ENCODE assay signal across 14 cellular contexts in genomic region chr3:131714585-131715220, GRCh38.
DNase-seq lines count a peak whose midpoint lies in the region; ATAC-seq and TF ChIP-seq lines count a peak whose summit lies in the region.
"Had no signal": no experiment of that assay in that cellular context is flagged by ENCODE, and none has a peak within 500 bp of the region (broad histone marks: within the 10 kb centered on the region; RNA-seq: fewer than 3 reads in every experiment).

No MANE protein-coding gene starts in this region.

- H3K27me3 ChIP-seq in foreskin keratinocyte, result no peaks in the 10 kb centered on the region
- H3K27me3 ChIP-seq in esophagus muscularis mucosa, result no peaks in the 10 kb centered on the region

- no peaks in the 10 kb centered on the region for H3K36me3 Mint-ChIP-seq in activated naive CD8-positive, alpha-beta T cell treated with anti-CD3 and anti-CD28 coated beads, Interleukin-2, amount 50 U/mL, for 24 hours (ENCODE audit: low read depth)

- WGBS in esophagus muscularis mucosa, result 85% methylated on average over 1 of the region's 1 CpG

- H3K9me3 Mint-ChIP-seq in activated naive CD8-positive, alpha-beta T cell treated with anti-CD3 and anti-CD28 coated beads, Interleukin-2, amount 50 U/mL, for 24 hours, result no peaks in the 10 kb centered on the region

- H3K4me3 ChIP-seq in esophagus muscularis mucosa, result no peak overlapping the region
- H3K4me3 ChIP-seq: thoracic aorta had no signal

- TF ChIP-seq CTCF in foreskin keratinocyte (conservative IDR thresholded peaks at IDR 0.05), result no peak
- no peak for TF ChIP-seq CTCF in esophagus muscularis mucosa (IDR thresholded peaks at IDR 0.05)

- H3K4me1 Mint-ChIP-seq in activated naive CD8-positive, alpha-beta T cell treated with anti-CD3 and anti-CD28 coated beads, Interleukin-2, amount 50 U/mL, for 24 hours, result peaks cover 4% of the 10 kb centered on the region

- intact Hi-C loops in Right ventricle myocardium superior (cut with DNase I) (no loop called here), esophagus muscularis mucosa (cut with DNase I) (no loop called here)

- H3K9me3 ChIP-seq in esophagus muscularis mucosa, result no peaks in the 10 kb centered on the region
- H3K9me3 ChIP-seq: neutrophil, thoracic aorta had no signal

- H3K36me3 ChIP-seq in esophagus muscularis mucosa, result no peaks in the 10 kb centered on the region
- H3K36me3 ChIP-seq: neutrophil, thoracic aorta had no signal

- no peak overlapping the region for H3K4me3 Mint-ChIP-seq in activated naive CD8-positive, alpha-beta T cell treated with anti-CD3 and anti-CD28 coated beads, Interleukin-2, amount 50 U/mL, for 24 hours
- H3K4me3 Mint-ChIP-seq: T-helper 17 cell had no signal

- H3K4me1 ChIP-seq in foreskin keratinocyte (no peaks in the 10 kb centered on the region), esophagus muscularis mucosa (no peaks in the 10 kb centered on the region)

- TF ChIP-seq POLR2A in esophagus muscularis mucosa (IDR thresholded peaks at IDR 0.05; ENCODE audit: low read depth), result no peak

- TF ChIP-seq EP300 in esophagus muscularis mucosa (IDR thresholded peaks at IDR 0.05), result no peak

- no peak for DNase-seq in activated CD4-positive, CD25-positive, alpha-beta regulatory T cell treated with anti-CD3 and anti-CD28 coated beads, Interleukin-2, amount 50 U/mL, for 72 hours
- DNase-seq in activated naive CD8-positive, alpha-beta T cell treated with anti-CD3 and anti-CD28 coated beads, Interleukin-2, amount 50 U/mL, for 24 hours, result no peak
- DNase-seq in Right ventricle myocardium superior, result no peak
- DNase-seq in foreskin keratinocyte, result no peak
- DNase-seq in esophagus muscularis mucosa (ENCODE audit: extremely low spot score), result no peak
- DNase-seq: activated T-cell treated with anti-CD3 and anti-CD28 coated beads, Interleukin-2, amount 50 U/mL, for 48 hours; left colon; stimulated activated CD4-positive, alpha-beta T cell treated with anti-CD3 and anti-CD28 coated beads, Interleukin-4, amount 100 ng/mL, for 1 hour; T-helper 17 cell had no signal

- peaks cover 5% of the 10 kb centered on the region for H3K27me3 Mint-ChIP-seq in activated naive CD8-positive, alpha-beta T cell treated with anti-CD3 and anti-CD28 coated beads, Interleukin-2, amount 50 U/mL, for 24 hours

- peak; percentile 30 to 33 for ATAC-seq in activated CD4-positive, CD25-positive, alpha-beta regulatory T cell treated with anti-CD3 and anti-CD28 coated beads, Interleukin-2, amount 50 U/mL, for 24 hours
- peak; percentile 95 for ATAC-seq in GM21447 (IDR thresholded peaks at IDR 0.05; ENCODE audit: unreplicated experiment)
- ATAC-seq in HG03064 (IDR thresholded peaks at IDR 0.05; ENCODE audit: low read depth, unreplicated experiment), result peak; percentile 68
- peak; percentile 53 for ATAC-seq in activated naive CD8-positive, alpha-beta T cell treated with anti-CD3 and anti-CD28 coated beads, Interleukin-2, amount 50 U/mL, for 24 hours
- ATAC-seq in Right ventricle myocardium superior (ENCODE audit: poor library complexity), result no peak
- no peak for ATAC-seq in foreskin keratinocyte
- ATAC-seq: left colon, T-helper 17 cell had no signal

- no peak overlapping the region for H3K27ac Mint-ChIP-seq in activated naive CD8-positive, alpha-beta T cell treated with anti-CD3 and anti-CD28 coated beads, Interleukin-2, amount 50 U/mL, for 24 hours
- H3K27ac Mint-ChIP-seq: T-helper 17 cell had no signal

- H3K27ac ChIP-seq in foreskin keratinocyte (no peak overlapping the region), esophagus muscularis mucosa (replicated peaks in 1 of 4) (no peak overlapping the region)
- H3K27ac ChIP-seq: neutrophil, thoracic aorta had no signal

Comparison
In these comparisons a context has a peak if more than half of its experiments do, and no peak if none do; other contexts are left out.
1. ATAC-seq: peak in activated CD4-positive, CD25-positive, alpha-beta regulatory T cell treated with anti-CD3 and anti-CD28 coated beads, Interleukin-2, amount 50 U/mL, for 24 hours (2 of 2), GM21447 (single experiment), HG03064 (single experiment) and activated naive CD8-positive, alpha-beta T cell treated with anti-CD3 and anti-CD28 coated beads, Interleukin-2, amount 50 U/mL, for 24 hours (single experiment); none in Right ventricle myocardium superior (single experiment) and foreskin keratinocyte (single experiment).